ENCODE assay signal across 8 cellular contexts in the genomic region with DNA sequence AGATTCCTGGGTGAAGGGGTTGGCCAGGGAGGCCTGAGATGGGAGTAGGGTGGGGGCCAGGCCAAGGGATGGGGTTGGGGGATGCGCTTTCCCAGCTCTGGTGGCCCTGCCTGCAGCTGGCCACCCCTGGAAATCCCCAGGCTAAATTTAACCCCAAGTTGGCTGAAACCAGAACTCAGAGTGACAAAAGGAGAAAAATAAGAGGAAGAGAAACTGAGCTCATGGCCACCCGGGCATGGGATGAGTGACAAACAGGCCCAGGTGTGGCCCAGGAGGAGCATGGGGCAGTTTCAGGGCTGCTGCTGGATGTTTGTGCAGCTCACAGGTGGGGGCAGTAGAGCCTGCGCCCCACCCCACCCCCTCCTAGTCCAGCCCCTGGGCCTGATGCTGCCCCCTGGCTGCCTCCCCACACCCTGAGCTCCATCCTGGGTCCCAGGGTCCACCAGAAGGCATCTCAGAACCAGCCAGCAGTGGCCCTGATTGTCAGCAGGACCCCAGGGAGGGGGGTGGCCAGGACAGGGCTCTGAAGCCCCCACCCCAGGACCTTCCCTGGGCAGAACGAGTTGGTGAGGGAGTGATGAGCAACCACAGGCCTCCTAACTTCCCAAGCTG. TPM values are rescaled to one million over a fixed set of nuclear protein-coding genes. Genes with fewer than 3 reads are reported as not detected.
A peak's percentile ranks its signal among the peaks of the same experiment; 100 is the strongest.
DNase-seq lines count a peak whose midpoint lies in the region; ATAC-seq and TF ChIP-seq lines count a peak whose summit lies in the region.

No MANE protein-coding gene starts in this region.

- intact Hi-C loops in lower lobe of right lung (cut with DNase I) (no loop called here), body of pancreas (cut with DNase I) (no loop called here)

- TF ChIP-seq CTCF in lower lobe of right lung (IDR thresholded peaks at IDR 0.05) (no peak), body of pancreas (IDR thresholded peaks at IDR 0.05) (no peak)

- H3K27ac ChIP-seq in lower lobe of right lung, result no peak overlapping the region
- no peak overlapping the region for H3K27ac ChIP-seq in body of pancreas

- WGBS in body of pancreas, 2 donors, result 59 to 71% methylated on average over 4 of the region's 4 CpGs

- ATAC-seq in GM18511 (IDR thresholded peaks at IDR 0.05; ENCODE audit: unreplicated experiment) (peak; percentile 92), GM21529 (IDR thresholded peaks at IDR 0.05; ENCODE audit: unreplicated experiment) (peak; percentile 84), HG03521 (IDR thresholded peaks at IDR 0.05; ENCODE audit: unreplicated experiment) (peak; percentile 88), lower lobe of right lung (peak in 1 of 2 donors; percentile 61), body of pancreas (no peak)

- no peaks in the 10 kb centered on the region for H3K36me3 ChIP-seq in lower lobe of right lung
- no peaks in the 10 kb centered on the region for H3K36me3 ChIP-seq in body of pancreas (replicated peaks in 1 of 2; ENCODE audit: insufficient read depth in 1 of 2, low read depth in 2 of 2)

- DNase-seq in lower lobe of right lung, result peak; percentile 38
- DNase-seq in NCI-H82 treated with DMSO at 0.1 percent for 48 hours (lab: John Stamatoyannopoulos, UW; ENCODE audit: unreplicated experiment), result no peak
- DNase-seq in DMS79 treated with DMSO at 0.1 percent for 48 hours (lab: John Stamatoyannopoulos, UW), result no peak
- no peak for DNase-seq in body of pancreas
- DNase-seq in activated CD8-positive, alpha-beta memory T cell treated with anti-CD3 and anti-CD28 coated beads, Interleukin-2, amount 50 U/mL, for 48 hours, result no peak

- H3K4me1 ChIP-seq in lower lobe of right lung (no peaks in the 10 kb centered on the region), body of pancreas (no peaks in the 10 kb centered on the region)

- no peak for TF ChIP-seq POLR2A in body of pancreas (IDR thresholded peaks at IDR 0.05)

- H3K4me3 ChIP-seq in lower lobe of right lung (no peak overlapping the region), body of pancreas (no peak overlapping the region)

- H3K9me3 ChIP-seq in lower lobe of right lung (no peaks in the 10 kb centered on the region), body of pancreas (no peaks in the 10 kb centered on the region)

- H3K27me3 ChIP-seq in lower lobe of right lung (ENCODE audit: low read depth), result no peaks in the 10 kb centered on the region
- H3K27me3 ChIP-seq in body of pancreas, result no peaks in the 10 kb centered on the region

RNA-seq across cellular contexts. Expression of a gene that starts 48.0 kb away (rescaled TPM):
- total RNA-seq in lower lobe of right lung, result 11.1 TPM
- total RNA-seq in body of pancreas, result 1 to 10 TPM; 3.4 to 5.3 TPM
